11 cellular contexts compared by ENCODE assay signal in genomic region chr14:99035268-99035667, GRCh38.
DNase-seq lines count a peak whose midpoint lies in the region; ATAC-seq, FAIRE-seq and TF ChIP-seq lines count a peak whose summit lies in the region.
"Had no signal": no experiment of that assay in that cellular context is flagged by ENCODE, and none has a peak within 500 bp of the region (broad histone marks: within the 10 kb centered on the region; RNA-seq: fewer than 3 reads in every experiment).

No MANE protein-coding gene starts in this region.

- H3K27ac ChIP-seq in astrocyte (ENCODE audit: low read depth, low read length) (peak overlapping the region; percentile 88), spleen (peak overlapping the region in 5 of 8 donors; percentile 68 to 85 (median 78)), dorsolateral prefrontal cortex (peak overlapping the region in 5 of 59 donors; percentile 39 to 66 (median 56))

- H3K4me2 ChIP-seq in astrocyte (ENCODE audit: low read length): peak overlapping the region; percentile 79

- FAIRE-seq in astrocyte (lab: Jason Lieb, UNC): no peak
- FAIRE-seq: colon had no signal

- H3K4me3 ChIP-seq in H7 (ENCODE audit: insufficient read depth, low read depth, low read length) (no peak overlapping the region), astrocyte (ENCODE audit: insufficient read depth, low read depth, low read length) (no peak overlapping the region), spleen (peak overlapping the region in 2 of 8 donors; percentile 24 to 57), dorsolateral prefrontal cortex (peak overlapping the region in 11 of 59 donors; percentile 18 to 42 (median 36))

- WGBS in spleen, 5 donors: 34 to 70% (median 45%) methylated on average over 4 of the region's 4 CpGs

- H2AFZ ChIP-seq in astrocyte (ENCODE audit: low read depth, low read length): peak overlapping the region; percentile 72

- H3K9me3 ChIP-seq in astrocyte (ENCODE audit: insufficient read depth, low read depth, low read length): no peaks in the 10 kb centered on the region
- H3K9me3 ChIP-seq in spleen: peaks cover 0 to 15% (median 0%) of the 10 kb centered on the region in 8 donors

- peaks cover 5% of the 10 kb centered on the region for H3K9me3 Mint-ChIP-seq in astrocyte (ENCODE audit: unreplicated experiment)

- peaks cover 21% of the 10 kb centered on the region for H3K4me1 ChIP-seq in astrocyte (ENCODE audit: insufficient read depth, low read length)
- H3K4me1 ChIP-seq in spleen: peaks cover 0 to 31% (median 4%) of the 10 kb centered on the region in 6 donors

- peak; percentile 33 for DNase-seq in H7
- DNase-seq in astrocyte (ENCODE audit: low read depth): peak; percentile 31
- DNase-seq in inferior parietal cortex (ENCODE audit: extremely low spot score): peak; percentile 8
- no peak for DNase-seq in spleen
- no peak for DNase-seq in activated T-cell treated with anti-CD3 and anti-CD28 coated beads for 4 hours
- DNase-seq in dorsolateral prefrontal cortex: no peak
- DNase-seq: activated CD4-positive, alpha-beta T cell treated with anti-CD3 and anti-CD28 coated beads, Interleukin-2, amount 50 U/mL, for 48 hours; naive thymus-derived CD8-positive, alpha-beta T cell had no signal

- H3K36me3 Mint-ChIP-seq in astrocyte (ENCODE audit: low read depth, unreplicated experiment): no peaks in the 10 kb centered on the region
- H3K36me3 Mint-ChIP-seq: naive thymus-derived CD8-positive, alpha-beta T cell had no signal

- H3K27me3 Mint-ChIP-seq in astrocyte (ENCODE audit: low read depth, unreplicated experiment): peaks cover 15% of the 10 kb centered on the region
- H3K27me3 Mint-ChIP-seq: naive thymus-derived CD8-positive, alpha-beta T cell had no signal

- no peaks in the 10 kb centered on the region for H3K27me3 ChIP-seq in H7 (ENCODE audit: control insufficient read depth, insufficient read depth, low read length)
- H3K27me3 ChIP-seq in astrocyte (ENCODE audit: insufficient read depth, low read length): no peaks in the 10 kb centered on the region
- H3K27me3 ChIP-seq in spleen (replicated peaks in 1 of 7): peaks cover 0 to 5% (median 0%) of the 10 kb centered on the region in 7 donors
- peaks cover 0 to 17% (median 0%) of the 10 kb centered on the region in 45 donors for H3K27me3 ChIP-seq in dorsolateral prefrontal cortex

- no peaks in the 10 kb centered on the region for H4K20me1 ChIP-seq in astrocyte (ENCODE audit: insufficient read depth, low read length)

- no peaks in the 10 kb centered on the region for H3K79me2 ChIP-seq in astrocyte (ENCODE audit: insufficient read depth, low read length)

- H3K9ac ChIP-seq in astrocyte (ENCODE audit: low read length): no peak overlapping the region

- peak overlapping the region; percentile 84 for H3K27ac Mint-ChIP-seq in astrocyte (ENCODE audit: unreplicated experiment)

- no peak overlapping the region for H3K4me3 Mint-ChIP-seq in astrocyte (ENCODE audit: unreplicated experiment)
- H3K4me3 Mint-ChIP-seq: naive thymus-derived CD8-positive, alpha-beta T cell had no signal

- intact Hi-C loops in spleen (cut with DNase I; ENCODE audit: low total_unique reads): no loop called here
- intact Hi-C loops in dorsolateral prefrontal cortex (cut with DNase I): no loop called here

- H3K4me1 Mint-ChIP-seq in astrocyte (ENCODE audit: low read depth, unreplicated experiment): peaks cover 25% of the 10 kb centered on the region

- no peak for TF ChIP-seq POLR2A in spleen (IDR thresholded peaks at IDR 0.05)

- H3K36me3 ChIP-seq in H7 (replicated peaks; ENCODE audit: control insufficient read depth, insufficient read depth, low read length) (no peaks in the 10 kb centered on the region), astrocyte (ENCODE audit: insufficient read depth, low read length) (no peaks in the 10 kb centered on the region), spleen (no peaks in the 10 kb centered on the region)

- TF ChIP-seq CTCF in astrocyte (IDR thresholded peaks at IDR 0.05; ENCODE audit: insufficient read depth, low read depth, low read length): no peak
- TF ChIP-seq CTCF in spleen (IDR thresholded peaks at IDR 0.05 in 8 of 11, conservative IDR thresholded peaks at IDR 0.05 in 3 of 11): no peak
- no peak for TF ChIP-seq CTCF in dorsolateral prefrontal cortex (IDR thresholded peaks at IDR 0.05 in 54 of 56, conservative IDR thresholded peaks at IDR 0.05 in 2 of 56; ENCODE audit: low read depth in 1 of 56, partially characterized antibody in 56 of 56)

- ATAC-seq in HG03571 (IDR thresholded peaks at IDR 0.05; ENCODE audit: unreplicated experiment) (no peak), HG03469 (IDR thresholded peaks at IDR 0.05; ENCODE audit: unreplicated experiment) (no peak)
- ATAC-seq: naive thymus-derived CD8-positive, alpha-beta T cell had no signal

Comparison
In these comparisons a context has a peak if more than half of its experiments do, and no peak if none do; other contexts are left out.
1. DNase-seq: peak in H7 (single experiment), astrocyte (single experiment) and inferior parietal cortex (single experiment); none in spleen (single experiment), activated T-cell treated with anti-CD3 and anti-CD28 coated beads for 4 hours (single experiment) and dorsolateral prefrontal cortex (0 of 10).